ENCODE assay signal across 16 cellular contexts in the genomic region with DNA sequence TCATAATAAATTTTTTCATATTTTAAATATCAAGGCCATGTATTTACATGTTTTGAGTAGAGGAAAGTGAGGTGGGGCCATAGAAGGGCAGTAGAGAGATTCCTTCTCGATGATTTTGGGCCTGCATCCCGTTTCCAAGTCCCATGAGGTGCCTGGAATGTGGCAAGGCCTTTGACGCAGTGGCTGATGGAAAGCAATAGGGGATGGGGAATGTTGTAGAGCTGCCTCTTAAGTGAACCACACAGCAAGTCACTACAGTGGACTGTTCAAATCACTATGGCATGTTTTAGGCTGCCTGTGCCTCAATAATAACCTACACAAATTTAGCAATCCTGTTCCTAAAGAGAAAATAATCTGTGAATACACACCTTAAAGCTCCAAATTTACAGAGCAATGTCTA. TPM values are rescaled to one million over a fixed set of nuclear protein-coding genes. Genes with fewer than 3 reads are reported as not detected.
DNase-seq lines count a peak whose midpoint lies in the region; ATAC-seq and TF ChIP-seq lines count a peak whose summit lies in the region.
"Had no signal": no experiment of that assay in that cellular context is flagged by ENCODE, and none has a peak within 500 bp of the region (broad histone marks: within the 10 kb centered on the region; RNA-seq: fewer than 3 reads in every experiment).

No MANE protein-coding gene starts in this region.

- no peaks in the 10 kb centered on the region for H4K20me1 ChIP-seq in IMR-90 (ENCODE audit: insufficient read depth, low read length)

- no peak overlapping the region for H3K18ac ChIP-seq in IMR-90 (ENCODE audit: low read depth, low read length)
- H3K18ac ChIP-seq in mesendoderm (ENCODE audit: low read length) = no peak overlapping the region

- H3K4me2 ChIP-seq in IMR-90 (ENCODE audit: low read depth, low read length) (no peak overlapping the region), mesendoderm (ENCODE audit: low read length) (no peak overlapping the region)
- H3K4me2 ChIP-seq: A549, PC-9 had no signal

- H3K9ac ChIP-seq in IMR-90 (ENCODE audit: low read depth, low read length) (no peak overlapping the region), mesendoderm (ENCODE audit: low read length) (no peak overlapping the region)

- H3K14ac ChIP-seq in IMR-90 (replicated peaks; ENCODE audit: low read depth, low read length) = no peak overlapping the region

- no peak for TF ChIP-seq RAD21 in IMR-90 (IDR thresholded peaks at IDR 0.05; ENCODE audit: low read length)

- H3K56ac ChIP-seq in IMR-90 (ENCODE audit: extremely low read depth, insufficient read depth, low read length) (no peak overlapping the region), mesendoderm (ENCODE audit: low read length) (no peak overlapping the region)

- H4K8ac ChIP-seq in IMR-90 (ENCODE audit: low read depth in 2 of 2, low read length in 2 of 2) (no peak overlapping the region), mesendoderm (ENCODE audit: low read depth, low read length) (no peak overlapping the region)

- CTCF ChIA-PET in IMR-90 (lab: Yijun Ruan, JAX) = interaction anchor here (0.6 kb wide), 1 partner anchor 1769 kb away, joined by 3 read pairs; no protein-coding TSS in a partner anchor

- no peaks in the 10 kb centered on the region for H3K36me3 ChIP-seq in IMR-90 (ENCODE audit: control insufficient read depth, insufficient read depth, low read length)
- H3K36me3 ChIP-seq in mesendoderm (ENCODE audit: control insufficient read depth, insufficient read depth, low read length) = no peaks in the 10 kb centered on the region

- H4K5ac ChIP-seq in IMR-90 (ENCODE audit: low read depth, low read length) (no peak overlapping the region), mesendoderm (ENCODE audit: low read length) (no peak overlapping the region)

- intact Hi-C loops in IMR-90 (cut with micrococcal nuclease) = no loop called here

- no peak overlapping the region for H3K27ac ChIP-seq in IMR-90 (ENCODE audit: insufficient read depth, low read length)
- H3K27ac ChIP-seq in mesendoderm (ENCODE audit: low read depth, low read length) = no peak overlapping the region
- H3K27ac ChIP-seq: A549, PC-9 had no signal

- H2BK5ac ChIP-seq in IMR-90 (ENCODE audit: low read depth, low read length, poor library complexity, severe bottlenecking) = no peak overlapping the region
- no peak overlapping the region for H2BK5ac ChIP-seq in mesendoderm (ENCODE audit: low read length)

- dilution Hi-C loops in IMR-90 (cut with HindIII; ENCODE audit: low sequenced_read_pairs, unreplicated experiment) = no loop called here

- H3K79me1 ChIP-seq in IMR-90 (ENCODE audit: low read depth in 1 of 2, low read length in 2 of 2) = no peaks in the 10 kb centered on the region
- H3K79me1 ChIP-seq in mesendoderm (ENCODE audit: low read length) = no peaks in the 10 kb centered on the region

- BruUV-seq in IMR-90 (replicated peaks; lab: Mats Ljungman, UMichigan) = no TSS peak

- H3K9me3 ChIP-seq in IMR-90 (ENCODE audit: control insufficient read depth, insufficient read depth, low read length) = no peaks in the 10 kb centered on the region
- H3K9me3 ChIP-seq: A549 had no signal

- H3K4ac ChIP-seq in IMR-90 (ENCODE audit: low read depth, low read length) = no peak overlapping the region
- no peak overlapping the region for H3K4ac ChIP-seq in mesendoderm (ENCODE audit: low read depth, low read length)

- H2BK20ac ChIP-seq in IMR-90 (ENCODE audit: low read depth, low read length) = no peak overlapping the region

- no peak overlapping the region for H2AFZ ChIP-seq in IMR-90 (replicated peaks; ENCODE audit: low read length, poor library complexity)
- H2AFZ ChIP-seq: PC-9 had no signal

- POLR2A ChIA-PET in IMR-90 (lab: Charles Lee; ENCODE audit: unreplicated experiment) = no interaction called here

- no peak overlapping the region for H4K91ac ChIP-seq in IMR-90 (ENCODE audit: insufficient read depth, low read depth, low read length)

- H2BK120ac ChIP-seq in IMR-90 (ENCODE audit: low read depth, low read length) = no peak overlapping the region
- H2BK120ac ChIP-seq in mesendoderm (ENCODE audit: low read depth, low read length) = no peak overlapping the region

- no peak overlapping the region for H2AK9ac ChIP-seq in IMR-90 (replicated peaks; ENCODE audit: low read depth, low read length, poor library complexity)

- no peaks in the 10 kb centered on the region for H3K4me1 ChIP-seq in IMR-90 (ENCODE audit: control insufficient read depth, insufficient read depth, low read length)
- H3K4me1 ChIP-seq in mesendoderm (ENCODE audit: control insufficient read depth, low read depth, low read length) = no peaks in the 10 kb centered on the region
- H3K4me1 ChIP-seq: A549 had no signal

- ATAC-seq in IMR-90 (ENCODE audit: low read depth) = peak; percentile 49; the same call in 1 of the 2 replicates
- ATAC-seq in HG02759 (IDR thresholded peaks at IDR 0.05; ENCODE audit: unreplicated experiment) = no peak
- ATAC-seq: A549, K562 had no signal

- WGBS in IMR-90 (ENCODE audit: extremely low coverage in 2 of 2, insufficient read length in 1 of 2), 2 experiments = no CpG with 5 or more reads among the region's 3 CpGs
- WGBS in mesendoderm (ENCODE audit: extremely low coverage, insufficient coverage, low lambda C conversion rate) = no CpG with 5 or more reads among the region's 3 CpGs

- H3K27me3 ChIP-seq in IMR-90 (ENCODE audit: control insufficient read depth, insufficient read depth, low read length) = no peaks in the 10 kb centered on the region
- H3K27me3 ChIP-seq in mesendoderm (ENCODE audit: insufficient read depth, low read length, poor library complexity) = no peaks in the 10 kb centered on the region

- H3K4me3 ChIP-seq in AG10803 (ENCODE audit: low read length) (no peak overlapping the region), IMR-90 (ENCODE audit: insufficient read depth, low read depth, low read length) (no peak overlapping the region), mesendoderm (ENCODE audit: low read length) (no peak overlapping the region)
- H3K4me3 ChIP-seq: A549, K562, PC-9 had no signal

- no peak overlapping the region for H2BK15ac ChIP-seq in IMR-90 (ENCODE audit: low read depth, low read length)
- no peak overlapping the region for H2BK15ac ChIP-seq in mesendoderm (replicated peaks; ENCODE audit: low read depth)

- H2AK5ac ChIP-seq in IMR-90 (ENCODE audit: low read depth, low read length) (no peak overlapping the region), mesendoderm (ENCODE audit: low read length) (no peak overlapping the region)

- TF ChIP-seq POLR2A in IMR-90 (IDR thresholded peaks at IDR 0.05; ENCODE audit: low read depth, low read length) (no peak), erythroblast (IDR thresholded peaks at IDR 0.05; ENCODE audit: low read length) (no peak)

- DNase-seq in AG10803 (ENCODE audit: low read depth) (peak; percentile 83), IMR-90 (no peak), fibroblast of peridontal ligament (ENCODE audit: extremely low read depth) (peak; percentile 96), mesendoderm (peak; percentile 45), cerebellum (ENCODE audit: low spot score) (no peak), erythroblast (lab: John Stamatoyannopoulos, UW) (no peak), NCI-H187 treated with DMSO at 0.1 percent for 48 hours (lab: John Stamatoyannopoulos, UW) (no peak)
- DNase-seq: Calu3; CD4-positive, CD25-positive, alpha-beta regulatory T cell; NCI-H146; NCI-H446 treated with DMSO at 0.1 percent for 48 hours; NCI-H748 treated with DMSO at 0.1 percent for 48 hours; PC-9 had no signal

- H3K9me1 ChIP-seq in IMR-90 (ENCODE audit: insufficient read depth, low read length) = no peaks in the 10 kb centered on the region

- H3K23ac ChIP-seq in IMR-90 (ENCODE audit: low read depth, low read length) (no peak overlapping the region), mesendoderm (ENCODE audit: low read length) (no peak overlapping the region)

- no peaks in the 10 kb centered on the region for H3K79me2 ChIP-seq in mesendoderm (ENCODE audit: control insufficient read depth, insufficient read depth, low read length)

- in situ Hi-C loops in IMR-90 (cut with MboI; ENCODE audit: low sequenced_read_pairs) = no loop called here

- TF ChIP-seq CTCF in AG10803 (conservative IDR thresholded peaks at IDR 0.05; ENCODE audit: low read length) = no peak
- no peak for TF ChIP-seq CTCF in IMR-90 (conservative IDR thresholded peaks at IDR 0.05; ENCODE audit: low read depth, low read length)

TF ChIP-seq in IMR-90, 13 proteins besides CTCF, POLR2A, EP300 and RAD21:
- TF ChIP-seq, protein P1, sequence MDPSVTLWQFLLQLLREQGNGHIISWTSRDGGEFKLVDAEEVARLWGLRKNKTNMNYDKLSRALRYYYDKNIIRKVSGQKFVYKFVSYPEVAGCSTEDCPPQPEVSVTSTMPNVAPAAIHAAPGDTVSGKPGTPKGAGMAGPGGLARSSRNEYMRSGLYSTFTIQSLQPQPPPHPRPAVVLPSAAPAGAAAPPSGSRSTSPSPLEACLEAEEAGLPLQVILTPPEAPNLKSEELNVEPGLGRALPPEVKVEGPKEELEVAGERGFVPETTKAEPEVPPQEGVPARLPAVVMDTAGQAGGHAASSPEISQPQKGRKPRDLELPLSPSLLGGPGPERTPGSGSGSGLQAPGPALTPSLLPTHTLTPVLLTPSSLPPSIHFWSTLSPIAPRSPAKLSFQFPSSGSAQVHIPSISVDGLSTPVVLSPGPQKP (IDR thresholded peaks at IDR 0.05; ENCODE audit: borderline replicate concordance, low read depth, low read length) = no peak
- TF ChIP-seq NFE2L2 (IDR thresholded peaks at IDR 0.05; ENCODE audit: low read depth, low read length) (no peak), BHLHE40 (IDR thresholded peaks at IDR 0.05; ENCODE audit: low read depth, low read length) (no peak), CHD1 (IDR thresholded peaks at IDR 0.05; ENCODE audit: low read depth, low read length) (no peak), MXI1 (IDR thresholded peaks at IDR 0.05; ENCODE audit: borderline replicate concordance, low read depth, low read length) (no peak), CEBPB (IDR thresholded peaks at IDR 0.05; ENCODE audit: low read depth, low read length) (no peak)

RNA-seq across cellular contexts. Expression of a gene that starts 48.3 kb away (rescaled TPM):
- total RNA-seq in IMR-90 (2012; rRNA removed) = 780 and 1,163 TPM in 2 replicates
- polyA plus RNA-seq in IMR-90 (2012; rRNA removed) = 1,191 and 1,448 TPM in 2 replicates
- 601 and 625 TPM in 2 replicates for polyA plus RNA-seq in IMR-90 (2012; cell fraction: cytosol; rRNA removed)
- 243 and 845 TPM in 2 replicates for polyA plus RNA-seq in IMR-90 (2012; cell fraction: nucleus; rRNA removed; ENCODE audit: low replicate concordance)
- polyA plus RNA-seq in mesendoderm (2013, experiment 1 of 2) = 218 TPM
- polyA plus RNA-seq in mesendoderm (2013, experiment 2 of 2) = 225 TPM
- 57.4 TPM for total RNA-seq in cerebellum

Comparison
In these comparisons a context has a peak if more than half of its experiments do, and no peak if none do; other contexts are left out.
1. DNase-seq: peak in AG10803 (single experiment), fibroblast of peridontal ligament (single experiment) and mesendoderm (single experiment); none in IMR-90 (single experiment), cerebellum (single experiment), erythroblast (0 of 2) and NCI-H187 treated with DMSO at 0.1 percent for 48 hours (single experiment).
2. RNA of a gene that starts 48.3 kb away (total RNA-seq): 780 to 1,163 TPM in IMR-90; 57.4 TPM in cerebellum (single experiment); every median in the first group is over 10 times any median in the second.